ENCODE assay signal across 10 cellular contexts in genomic region chr5:88724201-88724600, GRCh38.
DNase-seq lines count a peak whose midpoint lies in the region; TF ChIP-seq lines count a peak whose summit lies in the region.
"Had no signal": no experiment of that assay in that cellular context is flagged by ENCODE, and none has a peak within 500 bp of the region (broad histone marks: within the 10 kb centered on the region; RNA-seq: fewer than 3 reads in every experiment).

No MANE protein-coding gene starts in this region.

- H3K36me3 ChIP-seq in A673 (ENCODE audit: insufficient read depth, low read length, poor library complexity, severe bottlenecking) = no peaks in the 10 kb centered on the region
- H3K36me3 ChIP-seq in GM23248 (ENCODE audit: low read depth) = no peaks in the 10 kb centered on the region

- no peaks in the 10 kb centered on the region for H4K20me1 ChIP-seq in GM23248 (ENCODE audit: insufficient read depth)

- H3K27me3 ChIP-seq in A673 (replicated peaks; ENCODE audit: insufficient read depth, low read depth, low read length, poor library complexity) = no peaks in the 10 kb centered on the region
- no peaks in the 10 kb centered on the region for H3K27me3 ChIP-seq in GM23248 (replicated peaks; ENCODE audit: insufficient read depth)

- BruUV-seq in A673 (replicated peaks; lab: Mats Ljungman, UMichigan) = no TSS peak

- no peaks in the 10 kb centered on the region for H3K9me3 ChIP-seq in A673 (ENCODE audit: low read depth, low read length, poor library complexity, severe bottlenecking)
- H3K9me3 ChIP-seq in GM23248 (ENCODE audit: low read depth) = no peaks in the 10 kb centered on the region

- DNase-seq in A673 (ENCODE audit: low spot score) = peak; percentile 53
- peak; percentile 24 for DNase-seq in GM23248
- peak; percentile 29 for DNase-seq in SW480 (ENCODE audit: low spot score)
- DNase-seq in glutamatergic neuron = no peak
- DNase-seq in stimulated activated CD4-positive, alpha-beta T cell treated with anti-CD3 and anti-CD28 coated beads, Interleukin-4, amount 100 ng/mL, for 24 hours = no peak
- DNase-seq in HuH-7.5 (ENCODE audit: low spot score) = no peak
- no peak for DNase-seq in middle frontal gyrus (ENCODE audit: extremely low spot score, low spot score)
- DNase-seq in NCI-H1417 treated with DMSO at 0.1 percent for 48 hours (lab: John Stamatoyannopoulos, UW) = no peak
- DNase-seq: DMS153; naive thymus-derived CD8-positive, alpha-beta T cell had no signal

- WGBS in GM23248 (ENCODE audit: low coverage in 1 of 2, low lambda C conversion rate in 2 of 2, missing lambda C conversion rate in 2 of 2), 2 experiments = 72 to 77% methylated on average over 2 of the region's 2 CpGs

- POLR2A ChIA-PET in A673 (lab: Charles Lee; ENCODE audit: low non-redundant PET) = no interaction called here

- no peaks in the 10 kb centered on the region for H3K9me2 ChIP-seq in GM23248 (ENCODE audit: insufficient read depth)

- no peaks in the 10 kb centered on the region for H3K27me3 Mint-ChIP-seq in glutamatergic neuron (ENCODE audit: unreplicated experiment)

- H3K4me3 ChIP-seq in A673 (ENCODE audit: low read depth, low read length, poor library complexity, severe bottlenecking) (no peak overlapping the region), GM23248 (no peak overlapping the region)

- TF ChIP-seq CTCF in A673 (conservative IDR thresholded peaks at IDR 0.05; ENCODE audit: low read depth, low read length) = peak; percentile 61
- peak; percentile 46 for TF ChIP-seq CTCF in glutamatergic neuron (IDR thresholded peaks at IDR 0.05; ENCODE audit: partially characterized antibody, unreplicated experiment)

- no peak overlapping the region for H3K4me2 ChIP-seq in GM23248 (ENCODE audit: unreplicated experiment)

- H3F3A ChIP-seq in GM23248 (ENCODE audit: insufficient read depth) = no peaks in the 10 kb centered on the region

- H3K27ac ChIP-seq in A673 (ENCODE audit: low read depth, low read length, poor library complexity, severe bottlenecking) (no peak overlapping the region), GM23248 (no peak overlapping the region)

- H3K79me2 ChIP-seq in GM23248 (ENCODE audit: insufficient read depth) = no peaks in the 10 kb centered on the region

- peaks cover 4% of the 10 kb centered on the region for H3K9me3 Mint-ChIP-seq in glutamatergic neuron (ENCODE audit: unreplicated experiment)
- H3K9me3 Mint-ChIP-seq: naive thymus-derived CD8-positive, alpha-beta T cell had no signal

- no peaks in the 10 kb centered on the region for H3K36me3 Mint-ChIP-seq in glutamatergic neuron (ENCODE audit: unreplicated experiment)
- H3K36me3 Mint-ChIP-seq: naive thymus-derived CD8-positive, alpha-beta T cell had no signal

- H2AFZ ChIP-seq in GM23248 = no peak overlapping the region

- H3K9ac ChIP-seq in GM23248 = no peak overlapping the region

- no peak overlapping the region for H3K27ac Mint-ChIP-seq in glutamatergic neuron (ENCODE audit: unreplicated experiment)
- H3K27ac Mint-ChIP-seq: naive thymus-derived CD8-positive, alpha-beta T cell had no signal

- H3K4me1 ChIP-seq in A673 (ENCODE audit: insufficient read depth, low read length, poor library complexity, severe bottlenecking) (peaks cover 8% of the 10 kb centered on the region), GM23248 (ENCODE audit: insufficient read depth) (no peaks in the 10 kb centered on the region)

- in situ Hi-C loops in GM23248 (cut with MboI) = loop anchor here (25.0 kb wide), 2 partner anchors 1538 to 1663 kb away; no protein-coding TSS in a partner anchor

- CTCF ChIA-PET in A673 (lab: Charles Lee) = interaction anchor here (0.6 to 1.9 kb wide), 6 partner anchors 16 to 1693 kb away, joined by 3 to 30 read pairs (median 4); no protein-coding TSS in a partner anchor

- peaks cover 20% of the 10 kb centered on the region for H3K4me1 Mint-ChIP-seq in glutamatergic neuron (ENCODE audit: low read depth, unreplicated experiment)
- H3K4me1 Mint-ChIP-seq: naive thymus-derived CD8-positive, alpha-beta T cell had no signal

- no peak overlapping the region for H3K4me3 Mint-ChIP-seq in glutamatergic neuron (ENCODE audit: unreplicated experiment)
- H3K4me3 Mint-ChIP-seq: naive thymus-derived CD8-positive, alpha-beta T cell had no signal

- intact Hi-C loops in A673 (cut with micrococcal nuclease; ENCODE audit: unreplicated experiment) = loop anchor here (2.0 to 5.0 kb wide), 2 partner anchors 943 to 1302 kb away; no protein-coding TSS in a partner anchor

Comparison
In these comparisons a context has a peak if more than half of its experiments do, and no peak if none do; other contexts are left out.
1. DNase-seq: peak in A673 (single experiment), GM23248 (single experiment) and SW480 (single experiment); none in glutamatergic neuron (single experiment), stimulated activated CD4-positive, alpha-beta T cell treated with anti-CD3 and anti-CD28 coated beads, Interleukin-4, amount 100 ng/mL, for 24 hours (single experiment), HuH-7.5 (single experiment), middle frontal gyrus (single experiment) and NCI-H1417 treated with DMSO at 0.1 percent for 48 hours (single experiment).